13 cellular contexts compared by ENCODE assay signal in the genomic region with DNA sequence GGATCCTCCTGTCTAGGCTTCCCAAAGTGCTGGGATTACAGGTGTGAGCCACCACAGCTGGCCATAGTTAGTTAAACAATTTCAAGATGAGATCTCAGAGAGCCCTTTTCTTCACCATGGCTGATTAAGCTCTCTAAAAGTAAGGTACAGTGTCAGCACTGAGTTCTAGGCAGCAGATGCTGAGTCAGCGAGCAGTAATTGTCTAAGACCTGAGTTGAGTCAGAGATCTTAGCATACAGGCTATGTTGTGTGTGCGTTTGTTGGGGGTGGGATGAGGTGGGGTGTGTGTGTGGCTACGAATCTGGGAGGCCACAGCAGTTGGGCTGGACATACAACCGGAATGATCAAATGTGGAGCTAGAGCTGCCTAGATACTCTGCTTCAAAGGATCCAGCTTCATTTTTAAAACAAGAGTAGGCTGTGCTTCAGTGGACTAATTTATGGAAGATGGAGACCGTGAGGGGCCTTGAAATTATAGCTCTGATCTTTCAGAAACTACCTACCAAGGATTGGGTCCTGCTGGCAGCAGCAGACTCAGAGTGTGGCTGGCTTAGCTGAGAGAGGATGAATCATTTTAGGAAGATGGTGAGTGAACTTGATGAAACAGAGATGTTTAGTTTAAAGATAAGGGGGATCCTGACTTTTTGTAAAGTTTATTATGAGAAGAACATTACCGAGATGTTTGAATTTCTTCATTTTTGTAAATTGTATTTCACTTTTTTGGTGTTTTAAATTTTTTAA. TPM values are rescaled to one million over a fixed set of nuclear protein-coding genes. Genes with fewer than 3 reads are reported as not detected.
DNase-seq lines count a peak whose midpoint lies in the region; ATAC-seq, FAIRE-seq and TF ChIP-seq lines count a peak whose summit lies in the region.
"Had no signal": no experiment of that assay in that cellular context is flagged by ENCODE, and none has a peak within 500 bp of the region (broad histone marks: within the 10 kb centered on the region; RNA-seq: fewer than 3 reads in every experiment).

No MANE protein-coding gene starts in this region.

- no peak for ATAC-seq in A549
- peak; percentile 39 for ATAC-seq in GM18909 (IDR thresholded peaks at IDR 0.05; ENCODE audit: poor library complexity, unreplicated experiment)
- ATAC-seq in RWPE2 (ENCODE audit: low read depth) = 0 out of 3 replicates have a peak, but pooled peaks have one; percentile 10
- ATAC-seq in left lung = no peak

- DNase-seq in A549 (ENCODE audit: low read depth in 1 of 2, low spot score in 1 of 2) (peak in 1 of 2 experiments; percentile 9), RWPE2 (ENCODE audit: low spot score) (no peak), epithelial cell of esophagus (ENCODE audit: low read depth) (peak; percentile 78), HuH-7 (ENCODE audit: low spot score) (no peak), left lung (no peak), mesenteric fat pad (ENCODE audit: low spot score) (no peak)
- DNase-seq in NK-92 treated with Interleukin-12 subunit alpha and Interleukin-12 subunit beta, amount 100 ng/mL, for 24 hours (lab: John Stamatoyannopoulos, UW) = no peak
- DNase-seq: activated naive CD8-positive, alpha-beta T cell treated with anti-CD3 and anti-CD28 coated beads for 36 hours; CD4-positive, alpha-beta T cell; Kasumi-1; Right ventricle myocardium superior had no signal

- no peaks in the 10 kb centered on the region for H3K36me3 ChIP-seq in RWPE2 (ENCODE audit: low read depth)
- no peaks in the 10 kb centered on the region for H3K36me3 ChIP-seq in left lung

- H3K4me3 ChIP-seq in A549 (no peak overlapping the region), RWPE2 (ENCODE audit: severe bottlenecking) (no peak overlapping the region), epithelial cell of esophagus (ENCODE audit: low read length) (no peak overlapping the region), left lung (no peak overlapping the region)

- H3K27me3 ChIP-seq in RWPE2 (ENCODE audit: insufficient read depth, poor library complexity, severe bottlenecking) (no peaks in the 10 kb centered on the region), left lung (no peaks in the 10 kb centered on the region)

- H3K27ac ChIP-seq in A549 (no peak overlapping the region), RWPE2 (ENCODE audit: poor library complexity, severe bottlenecking) (no peak overlapping the region), left lung (no peak overlapping the region)
- H3K27ac ChIP-seq: VCaP had no signal

- no peak overlapping the region for H3K4me2 ChIP-seq in A549

- no peak for TF ChIP-seq EP300 in A549 (IDR thresholded peaks at IDR 0.05)

- H3K4me1 ChIP-seq in A549 (no peaks in the 10 kb centered on the region), RWPE2 (ENCODE audit: insufficient read depth, poor library complexity, severe bottlenecking) (peaks cover 4% of the 10 kb centered on the region), left lung (no peaks in the 10 kb centered on the region)

- no peak for TF ChIP-seq RAD21 in A549 (conservative IDR thresholded peaks at IDR 0.05 in 1 of 2, IDR thresholded peaks at IDR 0.05 in 1 of 2)

- H3K9me3 ChIP-seq in A549 = no peaks in the 10 kb centered on the region
- no peaks in the 10 kb centered on the region for H3K9me3 ChIP-seq in RWPE2 (ENCODE audit: severe bottlenecking)
- H3K9me3 ChIP-seq in left lung = no peaks in the 10 kb centered on the region

- TF ChIP-seq POLR2A in A549 (IDR thresholded peaks at IDR 0.05; ENCODE audit: low read length) = no peak

- TF ChIP-seq CTCF in A549 (IDR thresholded peaks at IDR 0.05) (no peak), RWPE2 (IDR thresholded peaks at IDR 0.05; ENCODE audit: poor library complexity, severe bottlenecking) (no peak), epithelial cell of esophagus (IDR thresholded peaks at IDR 0.05; ENCODE audit: insufficient read depth, low read depth, low read length, missing control alignments) (no peak), left lung (IDR thresholded peaks at IDR 0.05) (no peak)

- POLR2A ChIA-PET in A549 (lab: Yijun Ruan, JAX) = no interaction called here

- WGBS in A549 (ENCODE audit: missing lambda C conversion rate) = 54% methylated on average over 5 of the region's 6 CpGs

- no peak for FAIRE-seq in A549 (lab: Jason Lieb, UNC)

- CTCF ChIA-PET in A549 (lab: Yijun Ruan, JAX) = interaction anchor here (1.0 to 2.1 kb wide), 4 partner anchors 12 to 193 kb away, joined by 3 to 13 read pairs (median 4); no protein-coding TSS in a partner anchor

- intact Hi-C loops in left lung (cut with DNase I) = no loop called here

TF ChIP-seq in A549, 52 proteins besides CTCF, POLR2A, EP300 and RAD21:
- TF ChIP-seq TP53 (CRISPR knock-in tag; IDR thresholded peaks at IDR 0.05) = no peak
- TF ChIP-seq MAFK (IDR thresholded peaks at IDR 0.05; ENCODE audit: partially characterized antibody) = peak; percentile 88
TF ChIP-seq in A549: peak in this region for 1.

RNA-seq across cellular contexts. Expression of gene MTPN, which starts 17.5 kb away (rescaled TPM):
- 160 and 206 TPM in 2 replicates for polyA plus RNA-seq in A549 (2011; rRNA removed)
- 46.0 and 61.2 TPM in 2 replicates for polyA plus RNA-seq in A549 (2012; cell fraction: cytosol; rRNA removed)
- polyA plus RNA-seq in A549 (2012; cell fraction: nucleus; rRNA removed) = 17.6 and 18.9 TPM in 2 replicates
- polyA plus RNA-seq in A549 (2017; fragmentation: RNase III; extraction: RNeasy Plus Mini Kit Qiagen cat#74134 plus additional on column Dnase treatment) = 138 to 147 TPM (median 144 TPM) in 3 replicates
- polyA minus RNA-seq in A549 (2011; rRNA and poly(A)+ RNA removed) = 72.6 and 83.6 TPM in 2 replicates
- 100 to 1,000 TPM; 117 to 130 TPM for total RNA-seq in left lung
- total RNA-seq in mesenteric fat pad = 103 TPM

Comparison
In these comparisons a context has a peak if more than half of its experiments do, and no peak if none do; other contexts are left out.
1. ATAC-seq: peak in GM18909 (single experiment) and RWPE2 (single experiment); none in A549 (0 of 2) and left lung (single experiment).